Comparison of ENCODE assay signal across 23 cellular contexts in the genomic region with DNA sequence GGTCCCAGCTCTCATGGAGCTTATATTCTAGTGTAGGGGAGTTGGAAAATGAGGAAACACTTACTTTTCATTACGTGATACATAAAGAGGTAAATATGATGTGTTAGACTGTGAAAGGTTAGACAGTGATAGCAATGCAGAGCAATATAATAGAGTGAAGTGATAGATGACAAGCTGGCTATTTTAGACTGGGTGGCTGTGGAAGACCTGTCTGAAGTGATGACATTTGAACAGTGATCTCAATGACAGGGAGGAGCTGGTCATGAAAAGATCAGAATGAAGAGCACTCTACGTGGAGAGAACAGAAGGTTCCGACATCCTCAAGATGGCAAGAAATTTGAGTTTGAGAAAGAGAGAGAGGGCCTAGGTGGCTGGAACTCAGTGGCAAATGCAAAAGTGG.
DNase-seq lines count a peak whose midpoint lies in the region; ATAC-seq, FAIRE-seq and TF ChIP-seq lines count a peak whose summit lies in the region.
"Had no signal": no experiment of that assay in that cellular context is flagged by ENCODE, and none has a peak within 500 bp of the region (broad histone marks: within the 10 kb centered on the region; RNA-seq: fewer than 3 reads in every experiment).

No MANE protein-coding gene starts in this region.

- no peaks in the 10 kb centered on the region for H3K23me2 ChIP-seq in H1 (ENCODE audit: low read depth, low read length)

- no peak overlapping the region for H2BK120ac ChIP-seq in H1 (replicated peaks; ENCODE audit: low read depth, low read length)

- H3K56ac ChIP-seq in H1 (replicated peaks; ENCODE audit: insufficient read length, low read depth, low read length): no peak overlapping the region

- H4K8ac ChIP-seq in H1 (ENCODE audit: extremely low read depth, insufficient read depth, low read length): no peak overlapping the region

- H3K9me3 ChIP-seq in left ventricle myocardium inferior (replicated peaks) (no peaks in the 10 kb centered on the region), right atrium auricular region (no peaks in the 10 kb centered on the region), H1 (ENCODE audit: insufficient read depth in 2 of 2, low read depth in 1 of 2, low read length in 1 of 2) (no peaks in the 10 kb centered on the region)
- H3K9me3 ChIP-seq: A549; BLaER1 treated with 17β-estradiol and CSF1 and Interleukin-3, amounts not matched to agents 10 nM and 100 nM; Caco-2 had no signal

- H3K9ac ChIP-seq in H1 (replicated peaks in 1 of 4; ENCODE audit: extremely low read depth in 1 of 4, low read depth in 3 of 4, low read length in 3 of 4): no peak overlapping the region
- H3K9ac ChIP-seq: BLaER1 treated with 17β-estradiol and CSF1 and Interleukin-3, amounts not matched to agents 10 nM and 100 nM had no signal

- TF ChIP-seq RAD21 in H1 (IDR thresholded peaks at IDR 0.05 in 1 of 2, conservative IDR thresholded peaks at IDR 0.05 in 1 of 2; ENCODE audit: low read depth in 2 of 2, low read length in 2 of 2): no peak

- H2AFZ ChIP-seq in H1 (ENCODE audit: low read length): no peak overlapping the region

- ATAC-seq in Right ventricle myocardium inferior (peak; percentile 50), left ventricle myocardium superior (peak; percentile 68)
- ATAC-seq: CD8-positive, alpha-beta T cell had no signal

- H4K5ac ChIP-seq in H1 (ENCODE audit: insufficient read length, low read depth, low read length): no peak overlapping the region

- no peaks in the 10 kb centered on the region for H3K79me2 ChIP-seq in H1 (ENCODE audit: control insufficient read depth in 1 of 2, insufficient read depth in 2 of 2, low read length in 2 of 2)

- DNase-seq in Right ventricle myocardium inferior (ENCODE audit: missing footprints): no peak
- no peak for DNase-seq in left ventricle myocardium inferior
- DNase-seq in left ventricle myocardium superior: no peak
- no peak for DNase-seq in right atrium auricular region (ENCODE audit: low spot score)
- DNase-seq in H1 (ENCODE audit: low read depth in 1 of 2, low spot score in 2 of 2): no peak
- no peak for DNase-seq in DMS79 (lab: John Stamatoyannopoulos, UW)
- no peak for DNase-seq in KG1 (lab: John Stamatoyannopoulos, UW)
- DNase-seq: AML-193; Caco-2; Calu3; CD4-positive, alpha-beta T cell; CD8-positive, alpha-beta T cell; DMS153; DMS53; DMS79 treated with DMSO at 0.1 percent for 48 hours; GF-D8 had no signal

- TF ChIP-seq CTCF in left ventricle myocardium inferior (IDR thresholded peaks at IDR 0.05; ENCODE audit: borderline replicate concordance): no peak
- no peak for TF ChIP-seq CTCF in right atrium auricular region (IDR thresholded peaks at IDR 0.05)
- TF ChIP-seq CTCF in H1 (IDR thresholded peaks at IDR 0.05; ENCODE audit: control extremely low read depth in 1 of 3, insufficient read depth in 1 of 3, low read depth in 1 of 3, low read length in 3 of 3): no peak

- no peak overlapping the region for H2BK12ac ChIP-seq in H1 (ENCODE audit: low read depth, low read length)

- H3K14ac ChIP-seq in H1 (ENCODE audit: insufficient read length): no peak overlapping the region

- TF ChIP-seq EP300 in H1 (IDR thresholded peaks at IDR 0.05; ENCODE audit: borderline replicate concordance in 1 of 2, low read depth in 2 of 2, low read length in 2 of 2): no peak

- peaks cover 10% of the 10 kb centered on the region for H3K4me1 ChIP-seq in left ventricle myocardium inferior
- peaks cover 0 to 14% of the 10 kb centered on the region in 2 donors for H3K4me1 ChIP-seq in right atrium auricular region
- H3K4me1 ChIP-seq in H1 (replicated peaks in 1 of 4; ENCODE audit: control insufficient read depth in 3 of 4, insufficient read depth in 4 of 4, low read length in 3 of 4): peaks cover 0 to 4% (median 0%) of the 10 kb centered on the region in 4 experiments; a peak in 1 of 7 replicates
- H3K4me1 ChIP-seq: A549; BLaER1 treated with 17β-estradiol and CSF1 and Interleukin-3, amounts not matched to agents 10 nM and 100 nM; Caco-2 had no signal

- POLR2A ChIA-PET in H1 (lab: Charles Lee; ENCODE audit: partially characterized antibody): interaction anchor here (0.8 to 1.4 kb wide), 3 partner anchors 8 to 131 kb away, joined by 3 read pairs; no protein-coding TSS in a partner anchor

- no peak overlapping the region for H4K91ac ChIP-seq in H1 (replicated peaks; ENCODE audit: insufficient read length, low read length)

- no peak overlapping the region for H2AK5ac ChIP-seq in H1 (ENCODE audit: low read depth, low read length)

- no peak overlapping the region for H2BK20ac ChIP-seq in H1 (ENCODE audit: low read length)

- H3K4me3 ChIP-seq in left ventricle myocardium inferior (no peak overlapping the region), right atrium auricular region (no peak overlapping the region), H1 (ENCODE audit: extremely low read depth in 1 of 4, insufficient read depth in 2 of 4, low read depth in 3 of 4, low read length in 4 of 4) (no peak overlapping the region)
- H3K4me3 ChIP-seq: A549; BLaER1 treated with 17β-estradiol and CSF1 and Interleukin-3, amounts not matched to agents 10 nM and 100 nM had no signal

- H3K4me2 ChIP-seq in H1 (ENCODE audit: insufficient read depth in 1 of 2, low read depth in 2 of 2, low read length in 2 of 2): no peak overlapping the region
- H3K4me2 ChIP-seq: A549; BLaER1 treated with 17β-estradiol and CSF1 and Interleukin-3, amounts not matched to agents 10 nM and 100 nM had no signal

- no peak for TF ChIP-seq POLR2A in H1 (IDR thresholded peaks at IDR 0.05; ENCODE audit: control extremely low read depth in 1 of 2, low read depth in 2 of 2, low read length in 2 of 2)

- H2BK5ac ChIP-seq in H1 (ENCODE audit: low read depth, low read length): no peak overlapping the region

- CTCF ChIA-PET in H1 (lab: Charles Lee; ENCODE audit: partially characterized antibody): interaction anchor here (1.2 kb wide), 1 partner anchor 18 kb away, joined by 3 read pairs; no protein-coding TSS in a partner anchor

- H3K79me1 ChIP-seq in H1 (ENCODE audit: low read depth, low read length): no peaks in the 10 kb centered on the region

- FAIRE-seq in H1 (lab: Jason Lieb, UNC): no peak
- FAIRE-seq: A549, D721Med, G401.6, GM12891 had no signal

- H3K4ac ChIP-seq in H1 (replicated peaks; ENCODE audit: insufficient read length, low read depth, low read length): no peak overlapping the region

- intact Hi-C loops in Right ventricle myocardium inferior (cut with DNase I): no loop called here
- intact Hi-C loops in left ventricle myocardium inferior (cut with micrococcal nuclease): no loop called here
- intact Hi-C loops in left ventricle myocardium superior (cut with micrococcal nuclease): no loop called here

- H4K20me1 ChIP-seq in H1 (replicated peaks in 1 of 2; ENCODE audit: control insufficient read depth in 1 of 2, insufficient read depth in 2 of 2, low read length in 2 of 2): no peaks in the 10 kb centered on the region
- H4K20me1 ChIP-seq: BLaER1 treated with 17β-estradiol and CSF1 and Interleukin-3, amounts not matched to agents 10 nM and 100 nM had no signal

- H3K27me3 ChIP-seq in left ventricle myocardium inferior (ENCODE audit: low read depth) (no peaks in the 10 kb centered on the region), right atrium auricular region (no peaks in the 10 kb centered on the region), H1 (replicated peaks in 1 of 4; ENCODE audit: control insufficient read depth in 3 of 4, extremely low read depth in 1 of 4, insufficient read depth in 3 of 4, low read length in 3 of 4) (no peaks in the 10 kb centered on the region)
- H3K27me3 ChIP-seq: BLaER1 treated with 17β-estradiol and CSF1 and Interleukin-3, amounts not matched to agents 10 nM and 100 nM had no signal

- H3K23ac ChIP-seq in H1 (ENCODE audit: insufficient read length): no peak overlapping the region

- H3K18ac ChIP-seq in H1 (ENCODE audit: extremely low read depth, low read length): no peak overlapping the region

- H2BK15ac ChIP-seq in H1 (ENCODE audit: low read length): peak overlapping the region; percentile 67; the same call in 1 of the 2 replicates

- H3K27ac ChIP-seq in left ventricle myocardium inferior (replicated peaks): no peak overlapping the region
- no peak overlapping the region for H3K27ac ChIP-seq in right atrium auricular region
- H3K27ac ChIP-seq in H1 (ENCODE audit: low read depth, low read length): no peak overlapping the region
- H3K27ac ChIP-seq: 22Rv1; A549; BLaER1 treated with 17β-estradiol and CSF1 and Interleukin-3, amounts not matched to agents 10 nM and 100 nM; C4-2B had no signal

- H3K36me3 ChIP-seq in left ventricle myocardium inferior (no peaks in the 10 kb centered on the region), right atrium auricular region (no peaks in the 10 kb centered on the region), H1 (ENCODE audit: control insufficient read depth in 2 of 4, insufficient read depth in 4 of 4, low read length in 3 of 4) (no peaks in the 10 kb centered on the region)
- H3K36me3 ChIP-seq: BLaER1 treated with 17β-estradiol and CSF1 and Interleukin-3, amounts not matched to agents 10 nM and 100 nM had no signal

- WGBS in H1 (ENCODE audit: extremely low coverage in 1 of 2, insufficient coverage in 1 of 2, insufficient read length in 1 of 2, insufficient replicate concordance in 2 of 2, low coverage in 1 of 2, low lambda C conversion rate in 2 of 2, missing lambda C conversion rate in 1 of 2), 2 experiments: 58% methylated on average over 3 of the region's 3 CpGs; no CpG with 5 or more reads in 1 of the 2 experiments

TF ChIP-seq in H1, 55 proteins besides CTCF, POLR2A, EP300 and RAD21:
- TF ChIP-seq BCL11A (IDR thresholded peaks at IDR 0.05; ENCODE audit: low read depth in 2 of 2, low read length in 2 of 2) (no peak), SP1 (IDR thresholded peaks at IDR 0.05; ENCODE audit: low read depth, low read length) (no peak), ASH2L (IDR thresholded peaks at IDR 0.05; ENCODE audit: low read length) (no peak)
TF ChIP-seq in H1: peak in this region for 0.
